In the genomic region with DNA sequence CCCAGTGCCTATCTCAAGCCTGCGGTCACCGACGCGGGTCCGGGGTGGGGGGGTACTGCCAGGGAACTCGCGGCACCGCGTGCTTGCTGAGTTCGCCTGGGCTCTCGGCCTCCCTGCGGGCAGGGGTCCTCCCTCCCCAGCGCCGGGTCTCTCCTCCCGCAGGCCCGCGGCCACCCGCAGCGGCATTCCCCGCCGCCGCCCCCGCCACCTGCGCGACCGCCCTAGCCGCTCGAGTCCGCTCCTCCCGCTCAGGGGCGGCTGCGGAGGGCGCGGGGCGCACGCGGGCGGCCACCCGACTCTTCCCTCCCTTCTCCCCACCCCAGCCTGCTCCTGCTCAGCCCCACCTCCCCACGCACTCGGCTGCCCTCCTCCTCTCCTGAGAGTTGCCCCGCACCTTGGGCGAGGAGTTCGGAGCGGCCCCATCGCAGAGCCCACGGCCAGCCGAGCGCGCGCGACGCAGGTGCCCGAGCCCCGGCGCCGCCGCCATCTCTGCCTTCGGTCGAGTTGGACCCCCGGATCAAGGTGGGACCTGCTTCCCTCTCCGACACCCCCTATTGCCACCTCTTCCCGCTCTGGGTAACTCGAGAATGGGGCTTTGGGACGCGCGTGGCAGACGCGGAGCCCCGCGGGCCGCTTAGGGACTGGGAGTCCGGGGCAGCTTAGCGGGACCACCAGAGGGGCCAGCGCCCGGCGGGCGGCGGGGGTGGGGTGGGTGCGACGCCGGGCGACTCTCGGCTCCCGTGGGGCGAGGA, we compare ENCODE assay signal across 8 cellular contexts.
DNase-seq lines count a peak whose midpoint lies in the region; ATAC-seq and TF ChIP-seq lines count a peak whose summit lies in the region.

No MANE protein-coding gene starts in this region.

- H4K20me1 ChIP-seq in GM23338 (replicated peaks; ENCODE audit: insufficient read depth) = no peaks in the 10 kb centered on the region

- H2AFZ ChIP-seq in GM23338 = peak overlapping the region; percentile 48

- H3K36me3 ChIP-seq in GM23338 (ENCODE audit: insufficient read depth) (no peaks in the 10 kb centered on the region), iPS-18a (ENCODE audit: control insufficient read depth, low read depth, low read length) (no peaks in the 10 kb centered on the region), SJCRH30 (no peaks in the 10 kb centered on the region)

- H3K9me3 ChIP-seq in iPS-18a (ENCODE audit: control insufficient read depth, low read depth, low read length) (no peaks in the 10 kb centered on the region), SJCRH30 (replicated peaks) (0 out of 2 replicates have a peak, but pooled peaks cover 2% of the 10 kb centered on the region)

- POLR2A ChIA-PET in T-cell (lab: Charles Lee) = no interaction called here

- H3K27ac ChIP-seq in GM23338 (ENCODE audit: low read depth) = no peak overlapping the region
- H3K27ac ChIP-seq in iPS-18a (ENCODE audit: low read length) = no peak overlapping the region
- peak overlapping the region in 8 of 21 experiments; percentile 2 to 82 (median 50) for H3K27ac ChIP-seq in skin epidermis
- H3K27ac ChIP-seq in SJCRH30 = no peak overlapping the region

- peak overlapping the region; percentile 81 for H3K4me2 ChIP-seq in GM23338

- peaks cover 4% of the 10 kb centered on the region; the same call in 2 of the 3 replicates for H3K4me1 Mint-ChIP-seq in GM23338
- peaks cover 0 to 8% (median 7%) of the 10 kb centered on the region in 3 donors for H3K4me1 Mint-ChIP-seq in T-cell

- H3K4me3 Mint-ChIP-seq in GM23338 (peak overlapping the region; percentile 75), T-cell (peak overlapping the region in 1 of 3 donors; percentile 13)

- H3K27me3 ChIP-seq in GM23338 (ENCODE audit: insufficient read depth) (peaks cover 44% of the 10 kb centered on the region), iPS-18a (ENCODE audit: control insufficient read depth, insufficient read depth, low read length) (peaks cover 48% of the 10 kb centered on the region), SJCRH30 (no peaks in the 10 kb centered on the region)

- H3K4me3 ChIP-seq in GM23338 = peak overlapping the region; percentile 73
- peak overlapping the region; percentile 63 for H3K4me3 ChIP-seq in iPS-18a (ENCODE audit: low read length)
- H3K4me3 ChIP-seq in skin epidermis = peak overlapping the region; percentile 13 to 46 (median 27)
- H3K4me3 ChIP-seq in SJCRH30 = no peak overlapping the region

- H3K79me2 ChIP-seq in GM23338 (replicated peaks; ENCODE audit: insufficient read depth) = no peaks in the 10 kb centered on the region

- H3K4me1 ChIP-seq in GM23338 (ENCODE audit: insufficient read depth) (0 out of 2 replicates have a peak, but pooled peaks cover 7% of the 10 kb centered on the region), iPS-18a (ENCODE audit: control insufficient read depth, low read depth, low read length) (no peaks in the 10 kb centered on the region), SJCRH30 (peaks cover 13% of the 10 kb centered on the region; the same call in 1 of the 2 replicates)

- H3K9me3 Mint-ChIP-seq in GM23338 = no peaks in the 10 kb centered on the region; the same call in 2 of the 3 replicates
- peaks cover 0 to under 1% (median 0%) of the 10 kb centered on the region in 3 donors for H3K9me3 Mint-ChIP-seq in T-cell

- H3K27me3 Mint-ChIP-seq in GM23338 (ENCODE audit: insufficient read depth, low read depth, poor library complexity) (peaks cover 17% of the 10 kb centered on the region), T-cell (peaks cover 43 to 46% of the 10 kb centered on the region in 2 donors)

- CTCF ChIA-PET in T-cell (lab: Charles Lee) = no interaction called here

- no peak for TF ChIP-seq CTCF in GM23338 (conservative IDR thresholded peaks at IDR 0.05; ENCODE audit: low read depth in 2 of 2)

- no peak overlapping the region for H3K27ac Mint-ChIP-seq in GM23338
- H3K27ac Mint-ChIP-seq in T-cell = no peak overlapping the region

- H3K9me2 ChIP-seq in GM23338 (ENCODE audit: insufficient read depth) = no peaks in the 10 kb centered on the region

- ATAC-seq in GM23338 (peak; percentile 85), T-cell (replicated peaks in 1 of 4) (no peak), GM18519 (IDR thresholded peaks at IDR 0.05; ENCODE audit: low FRiP score, unreplicated experiment) (no peak)

- DNase-seq in GM23338 (ENCODE audit: low spot score) (peak; percentile 45), amniotic epithelial cell (ENCODE audit: low read depth) (peak; percentile 24), SJCRH30 (no peak), T-cell (no peak), mucosa of gallbladder (ENCODE audit: low spot score) (no peak)

- H3K9ac ChIP-seq in iPS-18a (ENCODE audit: low read length) = peak overlapping the region; percentile 39

- no peaks in the 10 kb centered on the region; the same call in 1 of the 2 replicates for H3F3A ChIP-seq in GM23338 (replicated peaks; ENCODE audit: low read depth)

- H3K36me3 Mint-ChIP-seq in GM23338 (ENCODE audit: low read depth) = no peaks in the 10 kb centered on the region
- peaks cover 8% of the 10 kb centered on the region for H3K36me3 Mint-ChIP-seq in T-cell

TF ChIP-seq in GM23338, 12 proteins besides CTCF, POLR2A, EP300 and RAD21:
- TF ChIP-seq ZNF114 (CRISPR knock-in tag; IDR thresholded peaks at IDR 0.05) (no peak), EZH2 (IDR thresholded peaks at IDR 0.05; ENCODE audit: low read depth, unreplicated experiment) (peak; percentile 43)

Comparison
In these comparisons a context has a peak if more than half of its experiments do, and no peak if none do; other contexts are left out.
1. DNase-seq: peak in GM23338 (single experiment) and amniotic epithelial cell (single experiment); none in SJCRH30 (0 of 2), T-cell (0 of 34) and mucosa of gallbladder (single experiment).